In genomic region chr2:54889053-54889452, GRCh38 we compare ENCODE assay signal across 11 cellular contexts.
"Had no signal": no experiment of that assay in that cellular context is flagged by ENCODE, and none has a peak within 500 bp of the region (broad histone marks: within the 10 kb centered on the region; RNA-seq: fewer than 3 reads in every experiment).

No MANE protein-coding gene starts in this region.

- H3K9me3 Mint-ChIP-seq: GM23338, H9, HFFc6 had no signal

- H3K27ac ChIP-seq: GM23248 had no signal

- H3K4me1 Mint-ChIP-seq: GM23338, H9 had no signal

- H3K9ac ChIP-seq: GM23248 had no signal

- H3K4me2 ChIP-seq: GM23338 had no signal

- H3K36me3 ChIP-seq: HAP-1 had no signal

- ATAC-seq: GM23338, HCT116 had no signal

- H3K27ac Mint-ChIP-seq: H9, HFFc6 had no signal

- H2AFZ ChIP-seq: GM23248, GM23338 had no signal

- DNase-seq: GM23248, GOT3, H7, H9, HCEC 1CT, HFFc6 had no signal

- H3K9me3 ChIP-seq: HAP-1 had no signal

- H3K4me3 Mint-ChIP-seq: GM23338, H9, HFFc6 had no signal

- H3K4me3 ChIP-seq: GM23248, GM23338, HAP-1 had no signal

- FAIRE-seq: H1, H54 had no signal

- H3K4me1 ChIP-seq: HAP-1 had no signal
